In the genomic region with DNA sequence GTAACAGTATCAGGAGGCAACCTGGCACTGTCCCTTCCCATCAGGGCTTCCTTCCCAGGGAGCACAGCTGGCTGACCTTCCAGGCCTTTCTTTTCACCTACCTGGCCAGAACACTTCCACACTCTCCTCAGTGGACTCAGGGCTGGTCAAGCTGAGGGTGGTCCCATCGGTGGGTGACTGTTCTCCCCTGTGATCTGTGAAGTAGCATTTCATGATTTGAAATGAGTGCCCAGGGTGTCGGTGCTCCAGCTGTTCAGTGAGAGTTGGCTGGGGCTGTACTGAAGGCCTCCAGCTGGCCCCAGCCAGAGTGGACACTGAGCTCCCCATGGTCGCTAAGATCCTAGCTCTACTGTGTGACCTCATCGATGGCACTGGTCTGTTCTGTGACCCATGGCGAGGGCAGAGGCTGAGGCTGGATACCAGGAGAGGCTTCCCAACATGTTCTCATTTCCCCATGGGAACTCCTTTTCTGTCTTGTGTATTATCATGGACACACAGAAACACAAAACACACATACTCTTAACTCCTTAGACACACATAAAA, we compare ENCODE assay signal across 34 cellular contexts. TPM values are rescaled to one million over a fixed set of nuclear protein-coding genes. Genes with fewer than 3 reads are reported as not detected.
"Had no signal": no experiment of that assay in that cellular context is flagged by ENCODE, and none has a peak within 500 bp of the region (broad histone marks: within the 10 kb centered on the region; RNA-seq: fewer than 3 reads in every experiment).

A gene (minus strand): TSS at position 316 of the 543 bp plus-strand sequence. CDS start 103 bp downstream, at position 213.

- H3K27ac ChIP-seq: adrenal gland, body of pancreas, neural progenitor cell, skin epidermis, tibial artery, upper lobe of right lung had no signal

- H3K4me3 ChIP-seq: adrenal gland, body of pancreas, lung, neural progenitor cell, skin epidermis, stomach, tibial artery, upper lobe of right lung had no signal

- H3K4me3 Mint-ChIP-seq: activated naive CD4-positive, alpha-beta T cell treated with anti-CD3 and anti-CD28 coated beads for 36 hours; activated naive CD8-positive, alpha-beta T cell treated with anti-CD3 and anti-CD28 coated beads for 36 hours; activated T-helper 1 cell treated with anti-CD3 and anti-CD28 coated beads, Interleukin-12 subunit alpha, Interleukin-12 subunit beta, Interleukin-2, Interleukin-4 antibody, amounts not matched to agents 30 ng/mL and 10 ng/mL and 1 ng/mL, durations not matched to agents 14 hours and 24 hours and 36 hours; neural progenitor cell; stimulated activated naive B cell treated with anti-CD40 and anti-IgM and Interleukin-4, amounts not matched to agents 10 μg/mL and 1 μg/mL and 100 μg/mL, for 72 hours; T-helper 2 cell treated with Interferon-gamma antibody and Interleukin-4, amounts not matched to agents 5 μg/mL and 100 μg/mL, for 36 hours had no signal

- H3K27ac Mint-ChIP-seq: activated naive CD4-positive, alpha-beta T cell treated with anti-CD3 and anti-CD28 coated beads for 36 hours; activated T-helper 1 cell treated with anti-CD3 and anti-CD28 coated beads, Interleukin-12 subunit alpha, Interleukin-12 subunit beta, Interleukin-2, Interleukin-4 antibody, amounts not matched to agents 30 ng/mL and 10 ng/mL and 1 ng/mL, durations not matched to agents 14 hours and 24 hours and 36 hours; neural progenitor cell; stimulated activated naive B cell treated with anti-CD40 and anti-IgM and Interleukin-4, amounts not matched to agents 10 μg/mL and 1 μg/mL and 100 μg/mL, for 72 hours; T-helper 2 cell treated with Interferon-gamma antibody and Interleukin-4, amounts not matched to agents 5 μg/mL and 100 μg/mL, for 36 hours had no signal

- H3K4me1 ChIP-seq: adrenal gland, body of pancreas, neural progenitor cell had no signal

- ATAC-seq: body of pancreas; sciatic nerve; stimulated activated naive B cell treated with anti-CD40 and anti-IgM and Interleukin-4, amounts not matched to agents 10 μg/mL and 1 μg/mL and 100 μg/mL, for 72 hours; upper lobe of right lung had no signal

- H3K9me3 Mint-ChIP-seq: activated naive CD4-positive, alpha-beta T cell treated with anti-CD3 and anti-CD28 coated beads for 36 hours; activated T-helper 1 cell treated with anti-CD3 and anti-CD28 coated beads, Interleukin-12 subunit alpha, Interleukin-12 subunit beta, Interleukin-2, Interleukin-4 antibody, amounts not matched to agents 30 ng/mL and 10 ng/mL and 1 ng/mL, durations not matched to agents 14 hours and 24 hours and 36 hours; neural progenitor cell had no signal

- H3K4me1 Mint-ChIP-seq: activated naive CD8-positive, alpha-beta T cell treated with anti-CD3 and anti-CD28 coated beads for 36 hours had no signal

- H3K9me3 ChIP-seq: adrenal gland, body of pancreas, stomach, tibial artery, upper lobe of right lung had no signal

- H3K36me3 Mint-ChIP-seq: activated naive CD8-positive, alpha-beta T cell treated with anti-CD3 and anti-CD28 coated beads for 36 hours; neural progenitor cell had no signal

- H3K27me3 ChIP-seq: adrenal gland, body of pancreas, neural progenitor cell, tibial artery, upper lobe of right lung had no signal

- H3K36me3 ChIP-seq: adrenal gland, neural progenitor cell, stomach, tibial artery, upper lobe of right lung had no signal

- DNase-seq: activated CD4-positive, alpha-beta T cell treated with anti-CD3 and anti-CD28 coated beads for 4 hours; activated CD4-positive, alpha-beta T cell treated with anti-CD3 and anti-CD28 coated beads, Interleukin-2, amount 50 U/mL, for 4 hours; activated effector memory CD4-positive, alpha-beta T cell treated with anti-CD3 and anti-CD28 coated beads, Interleukin-2, amount 50 U/mL, for 16 hours; activated naive CD4-positive, alpha-beta T cell treated with anti-CD3 and anti-CD28 coated beads for 36 hours; activated naive CD8-positive, alpha-beta T cell treated with anti-CD3 and anti-CD28 coated beads for 36 hours; activated T-cell treated with anti-CD3 and anti-CD28 coated beads, Interleukin-2, amount 50 U/mL, for 1 hour; adrenal gland; aorta; body of pancreas; cerebellar nuclear complex; cortex of kidney; head of caudate nucleus; hippocampal formation; occipital lobe; posterior cingulate gyrus; stimulated activated CD4-positive, alpha-beta T cell treated with anti-CD3 and anti-CD28 coated beads, Interleukin-4, amount 100 ng/mL, for 4 hours; stimulated activated CD8-positive, alpha-beta memory T cell treated with anti-CD3 and anti-CD28 coated beads, Interleukin-4, amount 100 ng/mL, for 48 hours; stimulated activated naive B cell treated with anti-CD40 and anti-IgM and Interleukin-4, amounts not matched to agents 10 μg/mL and 1 μg/mL and 100 μg/mL, for 72 hours; stomach; T-helper 1 cell; tibial artery; upper lobe of right lung had no signal

RNA-seq across cellular contexts. Expression of the gene that starts here (rescaled TPM):
- total RNA-seq: activated naive CD4-positive, alpha-beta T cell treated with anti-CD3 and anti-CD28 coated beads for 36 hours; activated naive CD8-positive, alpha-beta T cell treated with anti-CD3 and anti-CD28 coated beads for 36 hours; activated T-helper 1 cell treated with anti-CD3 and anti-CD28 coated beads, Interleukin-12 subunit alpha, Interleukin-12 subunit beta, Interleukin-2, Interleukin-4 antibody, amounts not matched to agents 30 ng/mL and 10 ng/mL and 1 ng/mL, durations not matched to agents 14 hours and 24 hours and 36 hours; adrenal gland; aorta; body of pancreas; endothelial cell of umbilical vein; fibroblast of lung; fibroblast of villous mesenchyme; kidney epithelial cell; mucosa of gallbladder; occipital lobe; sciatic nerve; stomach; upper lobe of right lung had no signal
- polyA plus RNA-seq: adrenal gland, aorta, endothelial cell of umbilical vein, esophagus, fibroblast of lung, stomach had no signal
